In the genomic region with DNA sequence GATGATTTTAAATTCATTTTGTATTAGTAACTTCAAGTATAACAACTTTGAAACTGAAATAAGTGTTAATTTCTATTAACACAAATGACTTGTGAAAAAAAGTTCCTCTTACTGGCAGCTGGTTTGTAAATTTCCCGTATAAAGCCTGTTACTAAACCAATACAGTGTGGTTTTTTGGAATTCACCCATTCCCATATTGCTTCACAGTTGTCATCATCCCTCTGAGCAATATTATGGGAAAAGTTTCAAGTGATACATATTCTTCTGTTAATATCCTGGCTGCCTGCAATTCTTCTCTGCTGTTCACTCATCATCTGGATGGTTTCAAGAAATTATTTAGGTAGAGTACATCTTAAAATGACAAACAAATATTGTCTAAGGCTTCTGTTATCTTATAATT, we compare ENCODE assay signal across 16 cellular contexts.
DNase-seq lines count a peak whose midpoint lies in the region; ATAC-seq and TF ChIP-seq lines count a peak whose summit lies in the region.
"Had no signal": no experiment of that assay in that cellular context is flagged by ENCODE, and none has a peak within 500 bp of the region (broad histone marks: within the 10 kb centered on the region; RNA-seq: fewer than 3 reads in every experiment).

No MANE protein-coding gene starts in this region.

- DNase-seq in Ammon's horn (ENCODE audit: low spot score): peak; percentile 8
- DNase-seq in amniotic epithelial cell (ENCODE audit: low read depth): peak; percentile 37
- DNase-seq in fibroblast of mammary gland (ENCODE audit: low read depth): peak; percentile 4
- peak; percentile 22 for DNase-seq in myocyte (ENCODE audit: low read depth)
- no peak for DNase-seq in NCI-H1694 treated with DMSO at 0.1 percent for 48 hours (lab: John Stamatoyannopoulos, UW)
- no peak for DNase-seq in NCI-H1930 (lab: John Stamatoyannopoulos, UW)
- DNase-seq: 8988T; AML-193; Calu3; CD4-positive, alpha-beta T cell; DMS79; GOT3; H9 had no signal

- TF ChIP-seq CTCF in fibroblast of mammary gland (conservative IDR thresholded peaks at IDR 0.05; ENCODE audit: control insufficient read depth, insufficient read depth, low read depth, low read length): no peak

- no peak overlapping the region for H3K4me3 ChIP-seq in fibroblast of mammary gland (ENCODE audit: control insufficient read depth, low read depth, low read length)
- H3K4me3 ChIP-seq: BLaER1 treated with 17β-estradiol and CSF1 and Interleukin-3, amounts not matched to agents 10 nM and 100 nM had no signal

- ATAC-seq in GM21825 (IDR thresholded peaks at IDR 0.05; ENCODE audit: unreplicated experiment) (no peak), HG02973 (IDR thresholded peaks at IDR 0.05; ENCODE audit: unreplicated experiment) (no peak)

Comparison
In these comparisons a context has a peak if more than half of its experiments do, and no peak if none do; other contexts are left out.
1. DNase-seq: peak in Ammon's horn (single experiment), amniotic epithelial cell (single experiment), fibroblast of mammary gland (single experiment) and myocyte (single experiment); none in NCI-H1694 treated with DMSO at 0.1 percent for 48 hours (single experiment) and NCI-H1930 (0 of 2).